Comparison of ENCODE assay signal across 27 cellular contexts in genomic region chr7:129786179-129786514, GRCh38.
DNase-seq lines count a peak whose midpoint lies in the region; ATAC-seq and TF ChIP-seq lines count a peak whose summit lies in the region.
"Had no signal": no experiment of that assay in that cellular context is flagged by ENCODE, and none has a peak within 500 bp of the region (broad histone marks: within the 10 kb centered on the region; RNA-seq: fewer than 3 reads in every experiment).

No MANE protein-coding gene starts in this region.

- H3K27ac ChIP-seq in OCI-LY1 (ENCODE audit: low read depth, low read length, poor library complexity, severe bottlenecking), result no peak overlapping the region
- no peak overlapping the region for H3K27ac ChIP-seq in trophoblast cell (ENCODE audit: low read depth, low read length)
- H3K27ac ChIP-seq: 22Rv1, RWPE1, WERI-Rb-1 had no signal

- no peaks in the 10 kb centered on the region for H3K36me3 Mint-ChIP-seq in activated CD4-positive, alpha-beta memory T cell treated with anti-CD3 and anti-CD28 coated beads for 36 hours
- H3K36me3 Mint-ChIP-seq in activated CD4-positive, alpha-beta memory T cell treated with anti-CD3 and anti-CD28 coated beads, Interleukin-2, amount 10 ng/mL, durations not matched to agents 7 days and 5 days (ENCODE audit: low read depth), result peaks cover 14% of the 10 kb centered on the region
- peaks cover 5% of the 10 kb centered on the region for H3K36me3 Mint-ChIP-seq in effector memory CD8-positive, alpha-beta T cell (ENCODE audit: insufficient read depth)
- H3K36me3 Mint-ChIP-seq: mesothelial cell of epicardium had no signal

- H3K9me3 ChIP-seq in OCI-LY1 (ENCODE audit: low read length) (no peaks in the 10 kb centered on the region), trophoblast cell (ENCODE audit: insufficient read depth, low read depth, low read length) (peaks cover 15% of the 10 kb centered on the region)

- H2BK5ac ChIP-seq in trophoblast cell (ENCODE audit: low read depth, low read length, poor library complexity), result no peak overlapping the region

- no peak overlapping the region for H2BK120ac ChIP-seq in trophoblast cell (ENCODE audit: insufficient read depth, low read length, poor library complexity)

- H3K27me3 ChIP-seq in OCI-LY1 (ENCODE audit: insufficient read depth, low read length) (peaks cover 32% of the 10 kb centered on the region), trophoblast cell (ENCODE audit: insufficient read depth, low read length) (peaks cover 59% of the 10 kb centered on the region)

- no peak overlapping the region for H2AK5ac ChIP-seq in trophoblast cell (ENCODE audit: low read length)

- no peak overlapping the region for H3K4ac ChIP-seq in trophoblast cell (ENCODE audit: low read depth, low read length)

- no peak overlapping the region for H3K14ac ChIP-seq in trophoblast cell (ENCODE audit: low read length)

- no peaks in the 10 kb centered on the region for H3K9me3 Mint-ChIP-seq in activated CD4-positive, alpha-beta memory T cell treated with anti-CD3 and anti-CD28 coated beads for 36 hours
- no peaks in the 10 kb centered on the region for H3K9me3 Mint-ChIP-seq in activated CD4-positive, alpha-beta memory T cell treated with anti-CD3 and anti-CD28 coated beads, Interleukin-2, amount 10 ng/mL, durations not matched to agents 7 days and 5 days
- no peaks in the 10 kb centered on the region for H3K9me3 Mint-ChIP-seq in effector memory CD8-positive, alpha-beta T cell
- H3K9me3 Mint-ChIP-seq: mesothelial cell of epicardium, nephron had no signal

- TF ChIP-seq CTCF in OCI-LY1 (IDR thresholded peaks at IDR 0.05; ENCODE audit: low read length), result no peak

- no peak overlapping the region for H4K91ac ChIP-seq in trophoblast cell (ENCODE audit: low read depth, low read length)

- H3K4me3 ChIP-seq in OCI-LY1 (ENCODE audit: low read depth, low read length, poor library complexity, severe bottlenecking) (no peak overlapping the region), trophoblast cell (ENCODE audit: low read depth, low read length) (no peak overlapping the region)

- H3K4me3 Mint-ChIP-seq in activated CD4-positive, alpha-beta memory T cell treated with anti-CD3 and anti-CD28 coated beads for 36 hours, result peak overlapping the region; percentile 26
- no peak overlapping the region for H3K4me3 Mint-ChIP-seq in activated CD4-positive, alpha-beta memory T cell treated with anti-CD3 and anti-CD28 coated beads, Interleukin-2, amount 10 ng/mL, durations not matched to agents 7 days and 5 days
- H3K4me3 Mint-ChIP-seq in effector memory CD8-positive, alpha-beta T cell, result peak overlapping the region; percentile 62 to 72

- H4K12ac ChIP-seq in trophoblast cell (ENCODE audit: low read depth, low read length), result no peak overlapping the region

- WGBS in trophoblast cell (ENCODE audit: extremely low coverage, insufficient coverage, insufficient read length), result no CpG with 5 or more reads among the region's 8 CpGs

- no peak overlapping the region for H3K27ac Mint-ChIP-seq in activated CD4-positive, alpha-beta memory T cell treated with anti-CD3 and anti-CD28 coated beads for 36 hours
- no peak overlapping the region for H3K27ac Mint-ChIP-seq in activated CD4-positive, alpha-beta memory T cell treated with anti-CD3 and anti-CD28 coated beads, Interleukin-2, amount 10 ng/mL, durations not matched to agents 7 days and 5 days
- no peak overlapping the region for H3K27ac Mint-ChIP-seq in effector memory CD8-positive, alpha-beta T cell
- H3K27ac Mint-ChIP-seq: mesothelial cell of epicardium, nephron had no signal

- H2BK12ac ChIP-seq in trophoblast cell (ENCODE audit: low read length), result no peak overlapping the region

- H3K36me3 ChIP-seq in OCI-LY1 (ENCODE audit: insufficient read depth, low read length) (no peaks in the 10 kb centered on the region), trophoblast cell (ENCODE audit: control insufficient read depth in 1 of 2, insufficient read depth in 2 of 2, low read length in 2 of 2) (no peaks in the 10 kb centered on the region)

- H3K79me2 ChIP-seq in OCI-LY1 (ENCODE audit: insufficient read depth, low read length) (no peaks in the 10 kb centered on the region), trophoblast cell (ENCODE audit: control insufficient read depth, insufficient read depth, low read length, poor library complexity) (no peaks in the 10 kb centered on the region)

- H3K4me1 Mint-ChIP-seq in activated CD4-positive, alpha-beta memory T cell treated with anti-CD3 and anti-CD28 coated beads for 36 hours (ENCODE audit: low read depth), result peaks cover 39% of the 10 kb centered on the region
- peaks cover 39% of the 10 kb centered on the region for H3K4me1 Mint-ChIP-seq in activated CD4-positive, alpha-beta memory T cell treated with anti-CD3 and anti-CD28 coated beads, Interleukin-2, amount 10 ng/mL, durations not matched to agents 7 days and 5 days
- peaks cover 26 to 35% of the 10 kb centered on the region in 2 donors for H3K4me1 Mint-ChIP-seq in effector memory CD8-positive, alpha-beta T cell (ENCODE audit: low read depth in 2 of 2)

- no peak for DNase-seq in activated CD4-positive, alpha-beta memory T cell treated with anti-CD3 and anti-CD28 coated beads for 36 hours
- DNase-seq in activated CD4-positive, alpha-beta memory T cell treated with anti-CD3 and anti-CD28 coated beads, Interleukin-2, amount 10 ng/mL, durations not matched to agents 7 days and 5 days, result no peak
- no peak for DNase-seq in effector memory CD8-positive, alpha-beta T cell
- DNase-seq in trophoblast cell (no peak), activated gamma-delta T cell treated with Interleukin-2 at 50 U/mL for 16 hours (no peak), HUDEP-2 (lab: John Stamatoyannopoulos, UW; ENCODE audit: unreplicated experiment in 76 of 76) (no peak)
- DNase-seq: activated CD4-positive, alpha-beta T cell treated with anti-CD3 and anti-CD28 coated beads, Interleukin-2, amount 50 U/mL, for 1 hour; activated CD8-positive, alpha-beta memory T cell treated with anti-CD3 and anti-CD28 coated beads, Interleukin-2, amount 50 U/mL, for 4 hours; activated effector memory CD4-positive, alpha-beta T cell treated with Interleukin-2 at 50 U/mL for 16 hours; amygdala; COR-L47; dermis blood vessel endothelial cell; DND-41; KBM-7; left cardiac atrium; MV-4-11; NCI-H1694; NCI-H2171 treated with DMSO at 0.1 percent for 48 hours; NCI-H526; WERI-Rb-1 had no signal

- no peak for ATAC-seq in effector memory CD8-positive, alpha-beta T cell (replicated peaks)
- ATAC-seq in HG03565 (IDR thresholded peaks at IDR 0.05; ENCODE audit: unreplicated experiment), result no peak
- ATAC-seq: left cardiac atrium, SK-N-SH treated with all-trans-retinoic acid at 6 μM for 48 hours had no signal

- no peaks in the 10 kb centered on the region for H3K79me1 ChIP-seq in trophoblast cell (ENCODE audit: low read length)

- no peak overlapping the region for H3K18ac ChIP-seq in trophoblast cell (ENCODE audit: low read length)

- H4K8ac ChIP-seq in trophoblast cell (ENCODE audit: low read depth, low read length), result no peak overlapping the region

- POLR2A ChIA-PET in activated CD4-positive, alpha-beta memory T cell treated with anti-CD3 and anti-CD28 coated beads for 36 hours (lab: Charles Lee), result no interaction called here
- POLR2A ChIA-PET in activated CD4-positive, alpha-beta memory T cell treated with anti-CD3 and anti-CD28 coated beads, Interleukin-2, amount 10 ng/mL, durations not matched to agents 7 days and 5 days (lab: Charles Lee), result no interaction called here

- no peak overlapping the region for H3K23ac ChIP-seq in trophoblast cell (ENCODE audit: low read length)

- CTCF ChIA-PET in activated CD4-positive, alpha-beta memory T cell treated with anti-CD3 and anti-CD28 coated beads for 36 hours (lab: Charles Lee), result interaction anchor here (1.4 to 2.3 kb wide), 2 partner anchors 39 to 224 kb away, joined by 3 to 8 read pairs; no protein-coding TSS in a partner anchor
- CTCF ChIA-PET in activated CD4-positive, alpha-beta memory T cell treated with anti-CD3 and anti-CD28 coated beads, Interleukin-2, amount 10 ng/mL, durations not matched to agents 7 days and 5 days (lab: Charles Lee), result interaction anchor here (0.8 to 1.5 kb wide), 3 partner anchors 28 to 567 kb away, joined by 3 read pairs; no protein-coding TSS in a partner anchor

- no peaks in the 10 kb centered on the region for H4K20me1 ChIP-seq in OCI-LY1 (ENCODE audit: insufficient read depth, low read length)

- peaks cover 67% of the 10 kb centered on the region for H3K27me3 Mint-ChIP-seq in activated CD4-positive, alpha-beta memory T cell treated with anti-CD3 and anti-CD28 coated beads for 36 hours
- peaks cover 71% of the 10 kb centered on the region for H3K27me3 Mint-ChIP-seq in activated CD4-positive, alpha-beta memory T cell treated with anti-CD3 and anti-CD28 coated beads, Interleukin-2, amount 10 ng/mL, durations not matched to agents 7 days and 5 days
- peaks cover 75 to 90% of the 10 kb centered on the region in 2 donors for H3K27me3 Mint-ChIP-seq in effector memory CD8-positive, alpha-beta T cell

- no peaks in the 10 kb centered on the region for H3F3A ChIP-seq in OCI-LY1 (ENCODE audit: insufficient read depth, low read length)

- H3K4me2 ChIP-seq in OCI-LY1 (ENCODE audit: low read length) (peak overlapping the region; percentile 59; the same call in 1 of the 2 replicates), trophoblast cell (ENCODE audit: low read length) (peak overlapping the region; percentile 34)

- intact Hi-C loops in activated CD4-positive, alpha-beta memory T cell treated with anti-CD3 and anti-CD28 coated beads for 36 hours (cut with micrococcal nuclease), result no loop called here

- H2AFZ ChIP-seq in OCI-LY1 (ENCODE audit: low read length) (no peak overlapping the region), trophoblast cell (ENCODE audit: insufficient read depth, low read length, poor library complexity) (no peak overlapping the region)

- H3K4me1 ChIP-seq in OCI-LY1 (ENCODE audit: insufficient read depth, low read length, severe bottlenecking) (peaks cover 28% of the 10 kb centered on the region), trophoblast cell (ENCODE audit: control insufficient read depth in 1 of 2, insufficient read depth in 2 of 2, low read length in 2 of 2) (peaks cover 2 to 10% of the 10 kb centered on the region in 2 experiments)

- no peaks in the 10 kb centered on the region for H3K9me2 ChIP-seq in OCI-LY1 (ENCODE audit: low read depth, low read length)

- H3K9ac ChIP-seq in OCI-LY1 (ENCODE audit: low read length), result no peak overlapping the region
- H3K9ac ChIP-seq in trophoblast cell (ENCODE audit: low read length), result no peak overlapping the region
